ENCODE assay signal across 11 cellular contexts in the genomic region with DNA sequence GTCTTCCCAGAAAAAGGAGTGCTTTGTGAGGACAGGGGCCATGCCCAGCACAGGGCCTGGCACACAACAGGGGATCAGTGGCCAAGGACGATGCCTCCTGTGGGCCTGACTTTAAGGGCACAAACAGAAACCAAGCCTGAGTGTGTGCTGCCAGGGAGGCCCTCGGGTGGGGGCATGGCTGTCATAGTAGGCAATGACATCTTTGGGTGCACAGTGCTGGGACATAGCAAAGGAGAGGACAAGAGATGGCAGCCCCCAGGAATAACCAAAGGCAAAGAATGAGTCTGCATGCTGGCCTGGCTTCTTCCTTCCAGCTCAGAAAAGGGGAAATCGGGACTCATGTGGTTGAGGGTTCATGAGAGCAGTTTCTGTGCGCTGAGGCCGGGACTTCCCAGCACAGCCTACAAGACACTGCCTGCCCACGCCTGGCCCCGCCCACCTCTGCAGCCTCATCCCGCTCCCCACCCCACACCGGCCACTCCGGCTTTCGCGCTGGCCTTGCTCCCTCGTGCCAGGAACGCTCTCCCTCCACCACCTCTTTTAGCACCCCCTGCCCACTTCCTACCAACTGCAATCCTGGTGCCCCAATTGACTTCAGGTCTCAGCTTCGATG. TPM values are rescaled to one million over a fixed set of nuclear protein-coding genes. Genes with fewer than 3 reads are reported as not detected.
DNase-seq lines count a peak whose midpoint lies in the region; ATAC-seq and TF ChIP-seq lines count a peak whose summit lies in the region.
"Had no signal": no experiment of that assay in that cellular context is flagged by ENCODE, and none has a peak within 500 bp of the region (broad histone marks: within the 10 kb centered on the region; RNA-seq: fewer than 3 reads in every experiment).

No MANE protein-coding gene starts in this region.

- intact Hi-C loops in Right ventricle myocardium inferior (cut with DNase I): no loop called here
- intact Hi-C loops in cardiac septum (cut with DNase I): no loop called here
- intact Hi-C loops in prostate gland (cut with DNase I): no loop called here

- H3K27ac ChIP-seq in HUES6 (ENCODE audit: low read depth, low read length): no peak overlapping the region
- no peak overlapping the region for H3K27ac ChIP-seq in coronary artery
- no peak overlapping the region for H3K27ac ChIP-seq in prostate gland
- H3K27ac ChIP-seq: gastrocnemius medialis, SK-N-MC had no signal

- peak; percentile 71 for ATAC-seq in Right ventricle myocardium inferior
- ATAC-seq: gastrocnemius medialis had no signal

- DNase-seq in Right ventricle myocardium inferior (ENCODE audit: missing footprints): peak; percentile 87
- no peak for DNase-seq in cardiac septum (ENCODE audit: low spot score)
- DNase-seq in coronary artery (ENCODE audit: low spot score): no peak
- peak; percentile 34 for DNase-seq in prostate gland (ENCODE audit: low spot score)
- no peak for DNase-seq in MG63
- no peak for DNase-seq in erythroblast (lab: John Stamatoyannopoulos, UW)
- no peak for DNase-seq in NCI-H1930 (lab: John Stamatoyannopoulos, UW)
- DNase-seq: DND-41 had no signal

- TF ChIP-seq POLR2A in prostate gland (IDR thresholded peaks at IDR 0.05) (no peak), erythroblast (IDR thresholded peaks at IDR 0.05; ENCODE audit: low read length) (no peak)

- peaks cover 89% of the 10 kb centered on the region for H3K27me3 ChIP-seq in HUES6 (ENCODE audit: control insufficient read depth, insufficient read depth, low read length)
- peaks cover 40% of the 10 kb centered on the region for H3K27me3 ChIP-seq in prostate gland (replicated peaks; ENCODE audit: insufficient read depth)
- H3K27me3 ChIP-seq in MG63: peaks cover 50% of the 10 kb centered on the region

- no peak for TF ChIP-seq CTCF in coronary artery (IDR thresholded peaks at IDR 0.05)
- no peak for TF ChIP-seq CTCF in prostate gland (IDR thresholded peaks at IDR 0.05)

- peak overlapping the region; percentile 64; the same call in 1 of the 2 replicates for H3K4me3 ChIP-seq in HUES6 (ENCODE audit: low read depth, low read length)
- peak overlapping the region; percentile 7 for H3K4me3 ChIP-seq in coronary artery
- H3K4me3 ChIP-seq in prostate gland: no peak overlapping the region
- no peak overlapping the region for H3K4me3 ChIP-seq in MG63
- H3K4me3 ChIP-seq: gastrocnemius medialis, SK-N-MC had no signal

- H3K9me3 ChIP-seq in HUES6 (ENCODE audit: control insufficient read depth, insufficient read depth, low read depth, low read length) (no peaks in the 10 kb centered on the region), prostate gland (no peaks in the 10 kb centered on the region), MG63 (no peaks in the 10 kb centered on the region)
- H3K9me3 ChIP-seq: gastrocnemius medialis had no signal

- 15% methylated on average over 14 of the region's 15 CpGs for WGBS in prostate gland

- H3K36me3 ChIP-seq in HUES6 (ENCODE audit: control insufficient read depth, insufficient read depth, low read length) (no peaks in the 10 kb centered on the region), prostate gland (no peaks in the 10 kb centered on the region), MG63 (no peaks in the 10 kb centered on the region)
- H3K36me3 ChIP-seq: gastrocnemius medialis had no signal

- no peak overlapping the region for H3K9ac ChIP-seq in HUES6 (ENCODE audit: low read length)

- H3K4me1 ChIP-seq in HUES6 (ENCODE audit: control insufficient read depth, insufficient read depth, low read length): peaks cover 26% of the 10 kb centered on the region
- H3K4me1 ChIP-seq in prostate gland (replicated peaks): no peaks in the 10 kb centered on the region

RNA-seq across cellular contexts. Expression of a gene that starts 13.8 kb away (rescaled TPM):
- total RNA-seq in Right ventricle myocardium inferior: not detected
- 0.19 TPM for total RNA-seq in cardiac septum
- total RNA-seq in prostate gland: under 1 TPM in 1 of 2 donors, not detected in 1; 0.23 TPM
- total RNA-seq in MG63 (2014; rRNA removed; shearing (Covaris generic); ENCODE audit: low replicate concordance): 0.49 and 0.74 TPM in 2 replicates
- total RNA-seq: gastrocnemius medialis had no signal

Comparison
In these comparisons a context has a peak if more than half of its experiments do, and no peak if none do; other contexts are left out.
1. DNase-seq: peak in Right ventricle myocardium inferior (single experiment) and prostate gland (single experiment); none in cardiac septum (single experiment), coronary artery (single experiment), MG63 (single experiment), erythroblast (0 of 2) and NCI-H1930 (0 of 2).
2. H3K4me3 ChIP-seq: peak in HUES6 (single experiment) and coronary artery (single experiment); none in prostate gland (0 of 2) and MG63 (single experiment).